ENCODE assay signal across 11 cellular contexts in the genomic region with DNA sequence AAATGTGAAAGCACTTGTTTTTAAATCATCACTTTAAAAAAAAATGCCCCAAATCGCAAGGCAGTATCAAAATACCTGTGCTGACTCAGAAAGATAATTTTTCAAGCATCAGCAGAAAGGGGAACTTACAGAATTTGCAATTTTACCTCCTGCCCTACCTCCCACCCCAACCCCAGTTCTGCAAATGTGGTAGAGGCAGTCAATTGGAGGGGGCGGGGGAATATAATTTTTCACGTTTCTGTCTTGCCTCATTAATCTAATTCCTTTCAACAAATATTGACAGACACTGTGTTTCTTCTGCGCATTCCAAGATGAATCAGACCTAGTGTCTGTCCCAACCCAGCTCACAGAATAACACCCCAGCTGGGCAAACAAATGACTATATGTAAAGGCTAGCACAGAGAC.
DNase-seq lines count a peak whose midpoint lies in the region; ATAC-seq, FAIRE-seq and TF ChIP-seq lines count a peak whose summit lies in the region.
"Had no signal": no experiment of that assay in that cellular context is flagged by ENCODE, and none has a peak within 500 bp of the region (broad histone marks: within the 10 kb centered on the region; RNA-seq: fewer than 3 reads in every experiment).

No MANE protein-coding gene starts in this region.

- no peak overlapping the region for H3K9ac ChIP-seq in kidney (ENCODE audit: low read length in 2 of 2)

- H3K27me3 ChIP-seq in CD4-positive, alpha-beta memory T cell (ENCODE audit: insufficient read depth, low read length) = no peaks in the 10 kb centered on the region

- no peak for TF ChIP-seq CTCF in astrocyte of the spinal cord (IDR thresholded peaks at IDR 0.05; ENCODE audit: low read depth, low read length)
- no peak for TF ChIP-seq CTCF in kidney (IDR thresholded peaks at IDR 0.05; ENCODE audit: borderline replicate concordance, extremely low read depth, insufficient read depth)

- CTCF ChIA-PET in CD4-positive, alpha-beta memory T cell (lab: Charles Lee; ENCODE audit: partially characterized antibody) = no interaction called here

- H3K27me3 Mint-ChIP-seq in CD4-positive, alpha-beta memory T cell = no peaks in the 10 kb centered on the region

- DNase-seq in EH (ENCODE audit: low read depth) = peak; percentile 58
- DNase-seq in GM19239 (ENCODE audit: insufficient read length, low spot score) = no peak
- peak; percentile 58 for DNase-seq in astrocyte of the spinal cord (ENCODE audit: low read depth, low spot score)
- DNase-seq in kidney = no peak
- no peak for DNase-seq in activated CD4-positive, alpha-beta T cell treated with anti-CD3 and anti-CD28 coated beads, Interleukin-2, amount 50 U/mL, for 4 hours
- DNase-seq in CD4-positive, alpha-beta memory T cell = no peak
- no peak for DNase-seq in NCI-H2081 (lab: John Stamatoyannopoulos, UW)

- no peak overlapping the region for H3K4me3 Mint-ChIP-seq in CD4-positive, alpha-beta memory T cell

- in situ Hi-C loops in astrocyte of the spinal cord (cut with HindIII; ENCODE audit: low sequenced_read_pairs) = no loop called here

- intact Hi-C loops in kidney (cut with DNase I) = no loop called here
- intact Hi-C loops in CD4-positive, alpha-beta memory T cell (cut with micrococcal nuclease) = no loop called here

- peaks cover 6 to 13% (median 12%) of the 10 kb centered on the region in 4 donors for H3K4me1 Mint-ChIP-seq in CD4-positive, alpha-beta memory T cell

- H3K9me3 Mint-ChIP-seq in CD4-positive, alpha-beta memory T cell = peaks cover 0 to 4% (median 0%) of the 10 kb centered on the region in 8 donors

- H3K27ac ChIP-seq in kidney (ENCODE audit: low read depth in 2 of 2, low read length in 2 of 2) = no peak overlapping the region
- no peak overlapping the region for H3K27ac ChIP-seq in CD4-positive, alpha-beta memory T cell (ENCODE audit: low read depth, low read length)
- H3K27ac ChIP-seq: neutrophil, SK-N-MC had no signal

- POLR2A ChIA-PET in CD4-positive, alpha-beta memory T cell (lab: Charles Lee; ENCODE audit: partially characterized antibody) = no interaction called here

- ATAC-seq in HG03103 (IDR thresholded peaks at IDR 0.05; ENCODE audit: low read depth, unreplicated experiment) = peak; percentile 82

- H3K36me3 Mint-ChIP-seq in CD4-positive, alpha-beta memory T cell = no peaks in the 10 kb centered on the region

- H3K36me3 ChIP-seq in kidney (ENCODE audit: control insufficient read depth in 1 of 2, insufficient read depth in 2 of 2, low read length in 2 of 2) = no peaks in the 10 kb centered on the region
- H3K36me3 ChIP-seq in CD4-positive, alpha-beta memory T cell (ENCODE audit: insufficient read depth, low read length) = no peaks in the 10 kb centered on the region
- H3K36me3 ChIP-seq: neutrophil had no signal

- H3K27ac Mint-ChIP-seq in CD4-positive, alpha-beta memory T cell = no peak overlapping the region

- FAIRE-seq in GM19239 (lab: Jason Lieb, UNC) (peak; percentile 88), kidney (lab: Jason Lieb, UNC) (no peak)
- FAIRE-seq: urothelium cell line had no signal

- no peak overlapping the region for H3K4me3 ChIP-seq in astrocyte of the spinal cord (ENCODE audit: low read depth, low read length)
- no peak overlapping the region for H3K4me3 ChIP-seq in kidney (ENCODE audit: low read length in 2 of 2)
- H3K4me3 ChIP-seq in CD4-positive, alpha-beta memory T cell (ENCODE audit: low read length in 2 of 2) = no peak overlapping the region
- H3K4me3 ChIP-seq: SK-N-MC had no signal

- H3K4me1 ChIP-seq in kidney (ENCODE audit: control insufficient read depth in 1 of 2, insufficient read depth in 1 of 2, low read depth in 1 of 2, low read length in 2 of 2) = no peaks in the 10 kb centered on the region
- H3K4me1 ChIP-seq in CD4-positive, alpha-beta memory T cell (ENCODE audit: insufficient read depth, low read length) = peaks cover 16% of the 10 kb centered on the region

- H3K9me3 ChIP-seq in kidney (ENCODE audit: control insufficient read depth in 1 of 2, low read length in 2 of 2) = no peaks in the 10 kb centered on the region
- no peaks in the 10 kb centered on the region for H3K9me3 ChIP-seq in CD4-positive, alpha-beta memory T cell (ENCODE audit: control insufficient read depth in 1 of 2, low read length in 2 of 2)
- H3K9me3 ChIP-seq: neutrophil had no signal

Comparison
In these comparisons a context has a peak if more than half of its experiments do, and no peak if none do; other contexts are left out.
1. DNase-seq: peak in EH (single experiment) and astrocyte of the spinal cord (single experiment); none in GM19239 (single experiment), kidney (single experiment), activated CD4-positive, alpha-beta T cell treated with anti-CD3 and anti-CD28 coated beads, Interleukin-2, amount 50 U/mL, for 4 hours (0 of 2), CD4-positive, alpha-beta memory T cell (0 of 5) and NCI-H2081 (0 of 2).